In genomic region chr5:23631283-23632045, GRCh38 we compare ENCODE assay signal across 14 cellular contexts.
DNase-seq lines count a peak whose midpoint lies in the region; ATAC-seq lines count a peak whose summit lies in the region.
"Had no signal": no experiment of that assay in that cellular context is flagged by ENCODE, and none has a peak within 500 bp of the region (broad histone marks: within the 10 kb centered on the region; RNA-seq: fewer than 3 reads in every experiment).

No MANE protein-coding gene starts in this region.

- intact Hi-C loops in posterior vena cava (cut with DNase I): no loop called here

- DNase-seq in HS-5 (ENCODE audit: low read depth) (peak; percentile 99), RKO (ENCODE audit: low spot score) (peak; percentile 71), fibroblast of gingiva (ENCODE audit: low read depth) (peak; percentile 63), posterior vena cava (ENCODE audit: low spot score) (peak; percentile 45), NCI-H345 treated with DMSO at 0.1 percent for 48 hours (lab: John Stamatoyannopoulos, UW; ENCODE audit: unreplicated experiment) (no peak), 8988T (no peak), iPS-NIHi7 (ENCODE audit: extremely low spot score) (no peak)
- DNase-seq: activated CD4-positive, CD25-positive, alpha-beta regulatory T cell treated with anti-CD3 and anti-CD28 coated beads, Interleukin-2, amount 50 U/mL, for 72 hours; activated T-cell treated with anti-CD3 and anti-CD28 coated beads for 4 hours; CD4-positive, alpha-beta T cell; dermis blood vessel endothelial cell; NCI-H187 had no signal

- ATAC-seq in HG03135 (IDR thresholded peaks at IDR 0.05; ENCODE audit: unreplicated experiment): no peak
- ATAC-seq: left lobe of liver had no signal

Comparison
In these comparisons a context has a peak if more than half of its experiments do, and no peak if none do; other contexts are left out.
1. DNase-seq: peak in HS-5 (single experiment), RKO (single experiment), fibroblast of gingiva (single experiment) and posterior vena cava (single experiment); none in NCI-H345 treated with DMSO at 0.1 percent for 48 hours (single experiment), 8988T (single experiment) and iPS-NIHi7 (single experiment).